8 cellular contexts compared by ENCODE assay signal in genomic region chr2:47033102-47033880, GRCh38.
DNase-seq lines count a peak whose midpoint lies in the region; ATAC-seq and TF ChIP-seq lines count a peak whose summit lies in the region.

No MANE protein-coding gene starts in this region.

- H3K36me3 ChIP-seq in heart left ventricle (peaks cover 0 to 47% (median 13%) of the 10 kb centered on the region in 9 donors), brain microvascular endothelial cell (replicated peaks) (peaks cover 23% of the 10 kb centered on the region), mesodermal cell (ENCODE audit: control insufficient read depth, insufficient read depth, low read length) (peaks cover 28% of the 10 kb centered on the region), uterus (no peaks in the 10 kb centered on the region)

- H3K27ac ChIP-seq in heart left ventricle (peak overlapping the region; percentile 88 to 98 (median 94)), brain microvascular endothelial cell (peak overlapping the region; percentile 98), mesodermal cell (ENCODE audit: low read depth, low read length, severe bottlenecking) (peak overlapping the region; percentile 100), uterus (peak overlapping the region; percentile 80 to 87)

- intact Hi-C loops in heart left ventricle (cut with DNase I) (loop anchor here in 1 of 10 donors (2.0 kb wide), 1 partner anchor 44 kb away; no protein-coding TSS in a partner anchor), cardiac septum (cut with DNase I) (no loop called here), uterus (cut with DNase I; ENCODE audit: low total_unique reads) (no loop called here)

- in situ Hi-C loops in brain microvascular endothelial cell (cut with HindIII; ENCODE audit: low pct_ligation_motif_present, low sequenced_read_pairs): no loop called here

- H3K4me1 ChIP-seq in heart left ventricle: peaks cover 17 to 72% (median 54%) of the 10 kb centered on the region in 12 donors
- peaks cover 65% of the 10 kb centered on the region for H3K4me1 ChIP-seq in mesodermal cell (ENCODE audit: control insufficient read depth, insufficient read depth, low read length, poor library complexity, severe bottlenecking)
- peaks cover 18 to 23% of the 10 kb centered on the region in 2 donors for H3K4me1 ChIP-seq in uterus

- TF ChIP-seq CTCF in heart left ventricle (IDR thresholded peaks at IDR 0.05): no peak
- no peak for TF ChIP-seq CTCF in brain microvascular endothelial cell (IDR thresholded peaks at IDR 0.05; ENCODE audit: low read depth, low read length, missing control alignments)
- TF ChIP-seq CTCF in uterus (IDR thresholded peaks at IDR 0.05): no peak

- no peaks in the 10 kb centered on the region for H3K9me3 ChIP-seq in heart left ventricle
- no peaks in the 10 kb centered on the region for H3K9me3 ChIP-seq in mesodermal cell (ENCODE audit: control insufficient read depth, low read length)
- H3K9me3 ChIP-seq in uterus: no peaks in the 10 kb centered on the region

- ATAC-seq in heart left ventricle (peak in 1 of 4 donors; percentile 5), GM21381 (IDR thresholded peaks at IDR 0.05; ENCODE audit: unreplicated experiment) (no peak)

- H3K4me3 ChIP-seq in heart left ventricle (peak overlapping the region in 2 of 12 donors; percentile 1 to 14), brain microvascular endothelial cell (ENCODE audit: low read depth, low read length) (no peak overlapping the region), mesodermal cell (ENCODE audit: extremely low read depth, insufficient read depth, low read length, poor library complexity, severe bottlenecking) (no peak overlapping the region), uterus (peak overlapping the region in 1 of 2 donors; percentile 13)

- no peak for DNase-seq in heart left ventricle
- no peak for DNase-seq in cardiac septum (ENCODE audit: low spot score)
- peak; percentile 14 for DNase-seq in brain microvascular endothelial cell
- no peak for DNase-seq in uterus
- DNase-seq in activated effector memory CD4-positive, alpha-beta T cell treated with Interleukin-2 at 50 U/mL for 16 hours: no peak
- no peak for DNase-seq in hippocampal formation (lab: John Stamatoyannopoulos, UW)

- WGBS in heart left ventricle, 4 donors: 45 to 56% (median 51%) methylated on average over 12 of the region's 12 CpGs
- WGBS in mesodermal cell (ENCODE audit: insufficient coverage in 2 of 2), 2 experiments: 66 to 78% methylated on average over 8 to 10 of the region's 12 CpGs

- TF ChIP-seq POLR2A in heart left ventricle (IDR thresholded peaks at IDR 0.05) (no peak), uterus (IDR thresholded peaks at IDR 0.05) (no peak)

- H3K27me3 ChIP-seq in heart left ventricle (no peaks in the 10 kb centered on the region), brain microvascular endothelial cell (replicated peaks) (no peaks in the 10 kb centered on the region), uterus (no peaks in the 10 kb centered on the region)
